14 cellular contexts compared by ENCODE assay signal in the genomic region with DNA sequence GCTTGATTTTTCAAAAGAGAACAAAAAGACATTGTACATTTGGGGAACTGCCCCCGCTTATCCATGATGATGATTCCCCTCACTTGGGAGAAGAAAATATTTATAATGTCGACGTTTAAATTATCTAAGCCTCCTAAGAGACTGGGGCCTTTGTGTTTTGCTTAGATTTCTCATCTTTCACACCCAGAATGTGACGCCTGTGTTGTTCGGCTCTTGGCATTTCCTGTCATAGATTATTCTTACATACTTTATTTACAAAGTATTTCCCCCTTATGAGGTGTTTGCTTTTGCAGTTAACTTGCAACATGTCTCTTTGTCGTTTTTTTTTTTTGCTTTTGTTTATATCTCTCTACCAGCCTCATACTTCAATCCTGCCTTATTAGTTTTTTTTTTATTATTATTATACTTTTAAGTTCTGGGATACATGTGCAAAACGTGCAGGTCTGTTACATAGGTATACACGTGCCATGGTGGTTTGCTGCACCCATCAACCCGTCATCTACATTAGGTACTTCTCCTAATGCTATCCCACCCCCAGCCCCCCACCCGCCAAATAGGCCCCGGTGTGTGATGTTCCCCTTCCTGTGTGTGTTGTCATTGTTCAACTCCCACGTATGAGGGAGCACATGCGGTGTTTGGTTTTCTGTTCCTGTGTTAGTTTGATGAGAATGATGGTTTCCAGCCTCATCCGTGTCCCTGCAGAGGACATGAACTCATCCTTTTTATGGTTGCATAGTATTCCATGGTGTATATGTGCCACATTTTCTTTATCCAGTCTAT.
DNase-seq lines count a peak whose midpoint lies in the region; ATAC-seq, FAIRE-seq and TF ChIP-seq lines count a peak whose summit lies in the region.
"Had no signal": no experiment of that assay in that cellular context is flagged by ENCODE, and none has a peak within 500 bp of the region (broad histone marks: within the 10 kb centered on the region; RNA-seq: fewer than 3 reads in every experiment).

No MANE protein-coding gene starts in this region.

- H3K27me3 Mint-ChIP-seq in MCF 10A (ENCODE audit: insufficient read depth, unreplicated experiment), result no peaks in the 10 kb centered on the region
- no peaks in the 10 kb centered on the region for H3K27me3 Mint-ChIP-seq in CD4-positive, alpha-beta memory T cell

- TF ChIP-seq POLR2A in breast epithelium (IDR thresholded peaks at IDR 0.05) (no peak), tibial nerve (IDR thresholded peaks at IDR 0.05) (no peak)

- no peak for FAIRE-seq in bronchial epithelial cell (lab: Jason Lieb, UNC)
- FAIRE-seq: pancreas, TTC549 had no signal

- no peak overlapping the region for H3K27ac Mint-ChIP-seq in MCF 10A (ENCODE audit: low read depth, unreplicated experiment)
- H3K27ac Mint-ChIP-seq in CD4-positive, alpha-beta memory T cell, result peak overlapping the region in 2 of 7 donors; percentile 34 to 67

- H3K4me3 ChIP-seq in breast epithelium, result no peak overlapping the region
- H3K4me3 ChIP-seq in bronchial epithelial cell (ENCODE audit: low read depth, low read length), result no peak overlapping the region
- no peak overlapping the region for H3K4me3 ChIP-seq in lower lobe of right lung
- H3K4me3 ChIP-seq in tibial nerve, result no peak overlapping the region
- no peak overlapping the region for H3K4me3 ChIP-seq in CD4-positive, alpha-beta memory T cell (ENCODE audit: low read length in 2 of 2)
- H3K4me3 ChIP-seq: pancreas had no signal

- POLR2A ChIA-PET in MCF 10A (lab: Yijun Ruan, JAX), result no interaction called here
- POLR2A ChIA-PET in CD4-positive, alpha-beta memory T cell (lab: Charles Lee; ENCODE audit: partially characterized antibody), result no interaction called here

- TF ChIP-seq EP300 in tibial nerve (IDR thresholded peaks at IDR 0.05), result no peak

- peaks cover 15% of the 10 kb centered on the region for H3K36me3 Mint-ChIP-seq in MCF 10A (ENCODE audit: insufficient read depth, unreplicated experiment)
- H3K36me3 Mint-ChIP-seq in CD4-positive, alpha-beta memory T cell, result peaks cover 54 to 61% of the 10 kb centered on the region in 2 donors

- H3K27ac ChIP-seq in breast epithelium (peak overlapping the region; percentile 50 to 60), lower lobe of right lung (no peak overlapping the region), tibial nerve (peak overlapping the region in 3 of 4 donors; percentile 19 to 74 (median 54))
- no peak overlapping the region for H3K27ac ChIP-seq in CD4-positive, alpha-beta memory T cell (ENCODE audit: low read depth, low read length)
- H3K27ac ChIP-seq: pancreas had no signal

- H3K9me3 Mint-ChIP-seq in MCF 10A (ENCODE audit: unreplicated experiment), result no peaks in the 10 kb centered on the region
- peaks cover 0 to 8% (median 2%) of the 10 kb centered on the region in 8 donors for H3K9me3 Mint-ChIP-seq in CD4-positive, alpha-beta memory T cell

- no peaks in the 10 kb centered on the region for H3K27me3 ChIP-seq in breast epithelium
- no peaks in the 10 kb centered on the region for H3K27me3 ChIP-seq in bronchial epithelial cell (ENCODE audit: control insufficient read depth, insufficient read depth, low read length)
- no peaks in the 10 kb centered on the region for H3K27me3 ChIP-seq in lower lobe of right lung (ENCODE audit: low read depth)
- no peaks in the 10 kb centered on the region for H3K27me3 ChIP-seq in tibial nerve
- H3K27me3 ChIP-seq in CD4-positive, alpha-beta memory T cell (ENCODE audit: insufficient read depth, low read length), result no peaks in the 10 kb centered on the region
- H3K27me3 ChIP-seq: pancreas had no signal

- ATAC-seq in lower lobe of right lung, result no peak

- no peaks in the 10 kb centered on the region for H3K9me3 ChIP-seq in breast epithelium
- H3K9me3 ChIP-seq in lower lobe of right lung, result no peaks in the 10 kb centered on the region
- H3K9me3 ChIP-seq in tibial nerve, result peaks cover 0 to 9% (median 0%) of the 10 kb centered on the region in 4 donors
- no peaks in the 10 kb centered on the region for H3K9me3 ChIP-seq in CD4-positive, alpha-beta memory T cell (ENCODE audit: control insufficient read depth in 1 of 2, low read length in 2 of 2)
- H3K9me3 ChIP-seq: pancreas had no signal

- no peak for DNase-seq in breast epithelium (ENCODE audit: low spot score in 2 of 2)
- DNase-seq in MCF 10A (ENCODE audit: unreplicated experiment), result no peak
- DNase-seq in bronchial epithelial cell (ENCODE audit: low read depth), result peak; percentile 45
- no peak for DNase-seq in lower lobe of right lung
- DNase-seq in tibial nerve (ENCODE audit: low spot score in 2 of 2), result no peak
- no peak for DNase-seq in GM20000 (ENCODE audit: low spot score)
- no peak for DNase-seq in NCI-H1048 (lab: John Stamatoyannopoulos, UW)
- DNase-seq in CD4-positive, alpha-beta memory T cell, result no peak
- DNase-seq: activated gamma-delta T cell, Karpas-422, midbrain, NCI-H1436 treated with DMSO at 0.1 percent for 48 hours, pancreas had no signal

- no peak for TF ChIP-seq CTCF in breast epithelium (IDR thresholded peaks at IDR 0.05)
- TF ChIP-seq CTCF in MCF 10A (IDR thresholded peaks at IDR 0.05; ENCODE audit: unreplicated experiment), result no peak
- TF ChIP-seq CTCF in bronchial epithelial cell (IDR thresholded peaks at IDR 0.05; ENCODE audit: insufficient read depth, low read length, severe bottlenecking), result no peak
- TF ChIP-seq CTCF in lower lobe of right lung (IDR thresholded peaks at IDR 0.05), result peak; percentile 0
- no peak for TF ChIP-seq CTCF in tibial nerve (IDR thresholded peaks at IDR 0.05)
- TF ChIP-seq CTCF in GM20000 (IDR thresholded peaks at IDR 0.05; ENCODE audit: extremely low read depth, missing control alignments), result no peak

- BruUV-seq in MCF 10A (replicated peaks; lab: Mats Ljungman, UMichigan), result no TSS peak

- 53 to 58% methylated on average over 14 of the region's 14 CpGs for WGBS in tibial nerve, 2 donors

- H3K36me3 ChIP-seq in breast epithelium (no peaks in the 10 kb centered on the region), bronchial epithelial cell (ENCODE audit: control insufficient read depth, insufficient read depth, low read length) (no peaks in the 10 kb centered on the region), lower lobe of right lung (peaks cover 27% of the 10 kb centered on the region), tibial nerve (peaks cover 0 to 50% (median 0%) of the 10 kb centered on the region in 3 donors)
- H3K36me3 ChIP-seq in CD4-positive, alpha-beta memory T cell (ENCODE audit: insufficient read depth, low read length), result no peaks in the 10 kb centered on the region

- H3K4me1 Mint-ChIP-seq in MCF 10A (ENCODE audit: insufficient read depth, unreplicated experiment), result no peaks in the 10 kb centered on the region
- peaks cover 10 to 20% (median 14%) of the 10 kb centered on the region in 4 donors for H3K4me1 Mint-ChIP-seq in CD4-positive, alpha-beta memory T cell

- intact Hi-C loops in breast epithelium (cut with DNase I; ENCODE audit: low total_unique reads), result no loop called here
- intact Hi-C loops in MCF 10A (cut with micrococcal nuclease), result loop anchor here (10.0 kb wide), 1 partner anchor 98 kb away; no protein-coding TSS in a partner anchor
- intact Hi-C loops in lower lobe of right lung (cut with DNase I), result no loop called here
- intact Hi-C loops in CD4-positive, alpha-beta memory T cell (cut with micrococcal nuclease), result no loop called here

- no peak overlapping the region for H3K4me3 Mint-ChIP-seq in MCF 10A (ENCODE audit: unreplicated experiment)
- H3K4me3 Mint-ChIP-seq in CD4-positive, alpha-beta memory T cell, result peak overlapping the region in 1 of 8 donors; percentile 10

- CTCF ChIA-PET in MCF 10A (lab: Yijun Ruan, JAX), result interaction anchor here (1.2 kb wide), 1 partner anchor 279 kb away, joined by 3 read pairs; no protein-coding TSS in a partner anchor
- CTCF ChIA-PET in CD4-positive, alpha-beta memory T cell (lab: Charles Lee; ENCODE audit: partially characterized antibody), result no interaction called here

- H3K4me1 ChIP-seq in breast epithelium, result no peaks in the 10 kb centered on the region
- H3K4me1 ChIP-seq in lower lobe of right lung, result peaks cover 11% of the 10 kb centered on the region
- peaks cover 0 to 20% (median 7%) of the 10 kb centered on the region in 4 donors for H3K4me1 ChIP-seq in tibial nerve
- H3K4me1 ChIP-seq in CD4-positive, alpha-beta memory T cell (ENCODE audit: insufficient read depth, low read length), result no peaks in the 10 kb centered on the region
- H3K4me1 ChIP-seq: pancreas had no signal

Comparison
In these comparisons a context has a peak if more than half of its experiments do, and no peak if none do; other contexts are left out.
1. H3K27ac ChIP-seq: peak in breast epithelium (2 of 2) and tibial nerve (3 of 4); none in lower lobe of right lung (single experiment) and CD4-positive, alpha-beta memory T cell (single experiment).